In the genomic region with DNA sequence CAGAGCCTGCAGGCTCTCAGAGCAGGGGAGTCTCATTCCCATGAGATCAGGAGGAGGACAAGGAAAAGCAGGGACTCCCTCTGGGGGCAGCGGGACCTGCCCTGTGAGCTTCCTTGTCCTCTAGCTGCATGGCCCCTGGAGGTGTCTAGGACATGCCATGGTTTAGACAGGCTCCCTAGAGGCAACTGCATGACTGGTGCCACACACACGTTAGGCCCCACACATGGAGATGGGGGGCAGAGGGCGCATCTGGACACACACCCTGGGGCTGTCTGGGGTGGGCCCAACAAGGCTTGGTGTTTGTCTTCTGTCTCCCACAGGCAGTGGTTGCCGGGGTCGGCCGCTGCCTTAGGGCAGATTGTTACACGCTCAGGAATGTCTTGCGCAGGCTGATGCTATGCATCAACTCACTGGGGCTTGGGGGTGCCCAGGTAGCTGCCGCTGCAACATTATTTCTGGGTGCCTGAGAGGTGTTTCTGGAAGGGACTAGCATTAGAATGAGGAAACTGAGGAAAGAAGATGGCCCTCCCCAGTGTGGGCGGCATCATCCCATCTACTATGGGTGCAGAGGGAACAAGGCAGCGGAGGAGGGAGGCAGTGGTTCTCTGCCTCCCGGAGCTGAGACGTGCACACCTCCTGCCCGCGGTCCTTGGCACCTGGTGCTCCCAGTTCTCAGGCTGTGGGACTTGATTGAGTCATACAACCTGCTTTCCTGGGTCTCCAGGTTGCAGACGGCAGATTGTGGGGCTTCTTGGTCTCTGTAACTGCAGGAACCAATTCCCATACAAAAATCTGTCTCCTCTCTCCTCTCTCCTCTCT, we compare ENCODE assay signal across 1 cellular context.
TF ChIP-seq lines count a peak whose summit lies in the region.

No MANE protein-coding gene starts in this region.

TF ChIP-seq in K562, 482 proteins besides CTCF, POLR2A, EP300 and RAD21:
- no peak for TF ChIP-seq RBM39 (optimal IDR thresholded peaks at IDR 0.05; ENCODE audit: low read depth, low read length)
- peak; percentile 5; the same call in 1 of the 2 replicates for TF ChIP-seq CBX1 (IDR thresholded peaks at IDR 0.05; ENCODE audit: low read depth)
- TF ChIP-seq RBFOX2 (IDR thresholded peaks at IDR 0.05; ENCODE audit: low read depth, low read length): peak; percentile 35
- TF ChIP-seq HMG20A (CRISPR knock-in tag; conservative IDR thresholded peaks at IDR 0.05): no peak
- no peak for TF ChIP-seq KLF1 (tag; IDR thresholded peaks at IDR 0.05)
- peak; percentile 17; the same call in 1 of the 2 replicates for TF ChIP-seq ADNP (tag; IDR thresholded peaks at IDR 0.05)
- no peak for TF ChIP-seq SUPT5H (IDR thresholded peaks at IDR 0.05)
- TF ChIP-seq SIRT6 (IDR thresholded peaks at IDR 0.05; ENCODE audit: low read depth, low read length): no peak
